ENCODE assay signal across 18 cellular contexts in genomic region chr11:48129697-48130395, GRCh38.
A peak's percentile ranks its signal among the peaks of the same experiment; 100 is the strongest.
DNase-seq lines count a peak whose midpoint lies in the region; ATAC-seq, FAIRE-seq and TF ChIP-seq lines count a peak whose summit lies in the region.
"Had no signal": no experiment of that assay in that cellular context is flagged by ENCODE, and none has a peak within 500 bp of the region (broad histone marks: within the 10 kb centered on the region; RNA-seq: fewer than 3 reads in every experiment).

No MANE protein-coding gene starts in this region.

- no peak for TF ChIP-seq EP300 in GM12878 (IDR thresholded peaks at IDR 0.05; ENCODE audit: borderline replicate concordance in 1 of 2, control insufficient read depth in 1 of 2, low read depth in 2 of 2, low read length in 2 of 2)

- peak overlapping the region; percentile 3 for H3K4me3 Mint-ChIP-seq in activated CD4-positive, alpha-beta T cell treated with anti-CD3 and anti-CD28 coated beads, Interleukin-2, amount 10 ng/mL, durations not matched to agents 7 days and 5 days

- peaks cover 0 to 19% of the 10 kb centered on the region in 2 experiments; a peak in 1 of 4 replicates for H3K36me3 ChIP-seq in GM12878 (ENCODE audit: control insufficient read depth in 2 of 2, insufficient read depth in 2 of 2, low read length in 1 of 2)

- H3K9me3 ChIP-seq in GM12878 (replicated peaks; ENCODE audit: control insufficient read depth, insufficient read depth, low read length), result no peaks in the 10 kb centered on the region
- H3K9me3 ChIP-seq: left ventricle myocardium inferior, Peyer's patch, psoas muscle had no signal

- peak; percentile 55 for ATAC-seq in HG03565 (IDR thresholded peaks at IDR 0.05; ENCODE audit: unreplicated experiment)
- ATAC-seq in GM12878, result no peak
- ATAC-seq: activated CD4-positive, CD25-positive, alpha-beta regulatory T cell treated with anti-CD3 and anti-CD28 coated beads, Interleukin-2, amount 50 U/mL, for 24 hours; psoas muscle; stimulated activated naive CD8-positive, alpha-beta T cell treated with anti-CD3 and anti-CD28 coated beads, Interleukin-15, Interleukin-2, amounts not matched to agents 100 U/mL and 50 U/mL, for 24 hours had no signal

- no peak overlapping the region for H3K27ac ChIP-seq in GM12878 (ENCODE audit: control insufficient read depth, insufficient read depth)
- H3K27ac ChIP-seq: cardiac muscle cell, left ventricle myocardium inferior, Peyer's patch, psoas muscle had no signal

- POLR2A ChIA-PET in activated CD4-positive, alpha-beta T cell treated with anti-CD3 and anti-CD28 coated beads, Interleukin-2, amount 10 ng/mL, durations not matched to agents 7 days and 5 days (lab: Charles Lee), result no interaction called here
- POLR2A ChIA-PET in GM12878 (lab: Charles Lee), result no interaction called here

- DNase-seq in activated CD4-positive, alpha-beta T cell treated with anti-CD3 and anti-CD28 coated beads, Interleukin-2, amount 10 ng/mL, durations not matched to agents 7 days and 5 days, result no peak
- DNase-seq in activated CD4-positive, alpha-beta T cell treated with anti-CD3 and anti-CD28 coated beads for 4 hours, result no peak
- DNase-seq in GM12878 (ENCODE audit: low read depth, low spot score), result no peak
- peak; percentile 58 for DNase-seq in renal cortical epithelial cell (ENCODE audit: low read depth)
- DNase-seq in epidermal melanocyte (ENCODE audit: insufficient read length, low spot score), result no peak
- DNase-seq in stimulated activated naive CD4-positive, alpha-beta T cell treated with Interleukin-2 at 50 U/mL for 16 hours (lab: John Stamatoyannopoulos, UW), result no peak
- no peak for DNase-seq in DMS79 (lab: John Stamatoyannopoulos, UW)
- DNase-seq: effector memory CD4-positive, alpha-beta T cell; left ventricle myocardium inferior; NCI-H187 treated with DMSO at 0.1 percent for 48 hours; NCI-H748 treated with DMSO at 0.1 percent for 48 hours; Peyer's patch; psoas muscle; stimulated activated naive CD8-positive, alpha-beta T cell treated with anti-CD3 and anti-CD28 coated beads, Interleukin-15, Interleukin-2, amounts not matched to agents 100 U/mL and 50 U/mL, for 24 hours had no signal

- BruUV-seq in GM12878 (replicated peaks; lab: Mats Ljungman, UMichigan), result no TSS peak

- no peaks in the 10 kb centered on the region for H3K27me3 Mint-ChIP-seq in activated CD4-positive, alpha-beta T cell treated with anti-CD3 and anti-CD28 coated beads, Interleukin-2, amount 10 ng/mL, durations not matched to agents 7 days and 5 days

- 58% methylated on average over 6 of the region's 6 CpGs for WGBS in GM12878 (ENCODE audit: insufficient coverage, insufficient replicate concordance, low lambda C conversion rate, missing lambda C conversion rate)

- H3K4me1 Mint-ChIP-seq in activated CD4-positive, alpha-beta T cell treated with anti-CD3 and anti-CD28 coated beads, Interleukin-2, amount 10 ng/mL, durations not matched to agents 7 days and 5 days, result peaks cover 18% of the 10 kb centered on the region

- no peaks in the 10 kb centered on the region for H3K4me1 ChIP-seq in GM12878 (ENCODE audit: control insufficient read depth, insufficient read depth, low read length)
- H3K4me1 ChIP-seq: left ventricle myocardium inferior, Peyer's patch, psoas muscle had no signal

- RAD21 ChIA-PET in GM12878 (lab: Charles Lee; ENCODE audit: unreplicated experiment), result interaction anchor here (0.8 kb wide), 1 partner anchor 22 kb away, joined by 3 read pairs; no protein-coding TSS in a partner anchor

- no peak for TF ChIP-seq RAD21 in GM12878 (IDR thresholded peaks at IDR 0.05; ENCODE audit: insufficient read depth, low read depth, low read length)

- no peak overlapping the region for H3K9ac ChIP-seq in GM12878 (ENCODE audit: control insufficient read depth, insufficient read depth, low read length)

- in situ Hi-C loops in GM12878 (cut with MboI), result no loop called here

- SMC1A ChIA-PET in GM12878 (lab: Charles Lee; ENCODE audit: uncharacterized antibody, unreplicated experiment), result no interaction called here

- H3K9me3 Mint-ChIP-seq in activated CD4-positive, alpha-beta T cell treated with anti-CD3 and anti-CD28 coated beads, Interleukin-2, amount 10 ng/mL, durations not matched to agents 7 days and 5 days, result no peaks in the 10 kb centered on the region

- H3K4me3 ChIP-seq in GM12878, result no peak overlapping the region
- H3K4me3 ChIP-seq: cardiac muscle cell, left ventricle myocardium inferior, Peyer's patch, psoas muscle had no signal

- intact Hi-C loops in GM12878 (cut with micrococcal nuclease; ENCODE audit: unreplicated experiment), result no loop called here

- no peak overlapping the region for H2AFZ ChIP-seq in GM12878 (ENCODE audit: control insufficient read depth, low read depth, low read length)

- peak overlapping the region; percentile 55 for H3K27ac Mint-ChIP-seq in activated CD4-positive, alpha-beta T cell treated with anti-CD3 and anti-CD28 coated beads, Interleukin-2, amount 10 ng/mL, durations not matched to agents 7 days and 5 days

- no peak for FAIRE-seq in GM12878 (lab: Jason Lieb, UNC)
- FAIRE-seq: GM18507 had no signal

- TF ChIP-seq POLR2A in GM12878 (IDR thresholded peaks at IDR 0.05; ENCODE audit: low read depth, low read length), result no peak

- no peaks in the 10 kb centered on the region for H4K20me1 ChIP-seq in GM12878 (ENCODE audit: control insufficient read depth, insufficient read depth)

- CTCF ChIA-PET in activated CD4-positive, alpha-beta T cell treated with anti-CD3 and anti-CD28 coated beads, Interleukin-2, amount 10 ng/mL, durations not matched to agents 7 days and 5 days (lab: Charles Lee), result interaction anchor here (0.6 to 1.2 kb wide), 5 partner anchors 8 to 174 kb away, joined by 3 to 4 read pairs (median 3); no protein-coding TSS in a partner anchor
- CTCF ChIA-PET in GM12878 (lab: Yijun Ruan, JAX), result no interaction called here

- no peak for TF ChIP-seq CTCF in GM12878 (IDR thresholded peaks at IDR 0.05 in 2 of 3, conservative IDR thresholded peaks at IDR 0.05 in 1 of 3; ENCODE audit: control insufficient read depth in 2 of 3, extremely low read depth in 1 of 3, insufficient read depth in 1 of 3, low read depth in 3 of 3, low read length in 3 of 3)

- H3K4me2 ChIP-seq in GM12878 (ENCODE audit: control insufficient read depth, insufficient read depth), result no peak overlapping the region

- no peaks in the 10 kb centered on the region for H3K27me3 ChIP-seq in GM12878 (replicated peaks in 1 of 2; ENCODE audit: control insufficient read depth in 2 of 2, insufficient read depth in 2 of 2, low read length in 1 of 2)
- H3K27me3 ChIP-seq: cardiac muscle cell, Peyer's patch had no signal

- H3K36me3 Mint-ChIP-seq in activated CD4-positive, alpha-beta T cell treated with anti-CD3 and anti-CD28 coated beads, Interleukin-2, amount 10 ng/mL, durations not matched to agents 7 days and 5 days (ENCODE audit: low read depth), result peaks cover 56% of the 10 kb centered on the region

- H3K79me2 ChIP-seq in GM12878 (ENCODE audit: control insufficient read depth, insufficient read depth, low read length), result no peaks in the 10 kb centered on the region

TF ChIP-seq in GM12878, 131 proteins besides CTCF, POLR2A, EP300 and RAD21:
- 0 out of 2 replicates have a peak, but pooled peaks have one; percentile 18 for TF ChIP-seq RUNX3 (IDR thresholded peaks at IDR 0.05; ENCODE audit: low read length)
- TF ChIP-seq, protein P1, sequence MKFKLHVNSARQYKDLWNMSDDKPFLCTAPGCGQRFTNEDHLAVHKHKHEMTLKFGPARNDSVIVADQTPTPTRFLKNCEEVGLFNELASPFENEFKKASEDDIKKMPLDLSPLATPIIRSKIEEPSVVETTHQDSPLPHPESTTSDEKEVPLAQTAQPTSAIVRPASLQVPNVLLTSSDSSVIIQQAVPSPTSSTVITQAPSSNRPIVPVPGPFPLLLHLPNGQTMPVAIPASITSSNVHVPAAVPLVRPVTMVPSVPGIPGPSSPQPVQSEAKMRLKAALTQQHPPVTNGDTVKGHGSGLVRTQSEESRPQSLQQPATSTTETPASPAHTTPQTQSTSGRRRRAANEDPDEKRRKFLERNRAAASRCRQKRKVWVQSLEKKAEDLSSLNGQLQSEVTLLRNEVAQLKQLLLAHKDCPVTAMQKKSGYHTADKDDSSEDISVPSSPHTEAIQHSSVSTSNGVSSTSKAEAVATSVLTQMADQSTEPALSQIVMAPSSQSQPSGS (IDR thresholded peaks at IDR 0.05; ENCODE audit: low read length), result no peak
